In the genomic region with DNA sequence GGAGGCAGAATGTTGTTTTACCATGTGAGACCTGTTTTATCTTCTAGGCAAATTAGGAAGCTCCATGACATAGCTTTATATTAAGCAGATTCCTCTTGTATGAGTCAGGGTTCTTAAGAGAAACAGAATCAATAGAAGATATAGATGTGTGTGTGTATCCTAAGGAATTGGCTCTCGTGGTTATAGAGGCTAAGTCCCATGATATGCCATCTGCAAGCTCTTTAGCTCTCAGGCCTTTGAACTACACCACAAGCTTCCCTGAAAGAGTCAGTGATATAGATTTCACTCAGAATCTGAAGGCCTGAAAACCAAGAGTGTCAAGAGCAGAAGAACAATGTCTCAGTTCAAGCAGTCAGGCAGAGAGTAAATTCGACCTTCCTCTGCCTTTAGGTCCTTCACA, we compare ENCODE assay signal across 30 cellular contexts.
A peak's percentile ranks its signal among the peaks of the same experiment; 100 is the strongest.
DNase-seq lines count a peak whose midpoint lies in the region; ATAC-seq, FAIRE-seq and TF ChIP-seq lines count a peak whose summit lies in the region.
"Had no signal": no experiment of that assay in that cellular context is flagged by ENCODE, and none has a peak within 500 bp of the region (broad histone marks: within the 10 kb centered on the region; RNA-seq: fewer than 3 reads in every experiment).

No MANE protein-coding gene starts in this region.

- H3K27ac ChIP-seq in mammary epithelial cell (ENCODE audit: insufficient read depth, low read depth, low read length) (no peak overlapping the region), breast epithelium (no peak overlapping the region), astrocyte (ENCODE audit: low read depth, low read length) (no peak overlapping the region), foreskin keratinocyte (no peak overlapping the region)
- H3K27ac ChIP-seq: heart right ventricle, prostate gland, sigmoid colon, thoracic aorta had no signal

- H3K27ac Mint-ChIP-seq in astrocyte (ENCODE audit: unreplicated experiment): peak overlapping the region; percentile 87
- H3K27ac Mint-ChIP-seq: activated CD4-positive, alpha-beta memory T cell treated with anti-CD3 and anti-CD28 coated beads, Interleukin-2, amount 10 ng/mL, durations not matched to agents 7 days and 5 days; activated naive CD4-positive, alpha-beta T cell treated with anti-CD3 and anti-CD28 coated beads, Interleukin-2, amount 50 U/mL, for 24 hours; activated T-helper 17 cell treated with anti-CD3 and anti-CD28 coated beads, Interleukin-2, amount 50 U/mL, for 72 hours; CD4-positive, alpha-beta T cell; dendritic cell treated with granulocyte-macrophage colony-stimulating factor and Interleukin-4, amounts not matched to agents 40 ng/mL and 50 ng/mL, for 4 days had no signal

- H3K27me3 ChIP-seq in mammary epithelial cell (ENCODE audit: insufficient read depth, low read length) (no peaks in the 10 kb centered on the region), breast epithelium (no peaks in the 10 kb centered on the region), astrocyte (ENCODE audit: insufficient read depth, low read length) (no peaks in the 10 kb centered on the region), foreskin keratinocyte (no peaks in the 10 kb centered on the region), H7 (ENCODE audit: control insufficient read depth, insufficient read depth, low read length) (no peaks in the 10 kb centered on the region)
- H3K27me3 ChIP-seq: heart right ventricle, sigmoid colon had no signal

- in situ Hi-C loops in mammary epithelial cell (cut with MboI; ENCODE audit: low sequenced_read_pairs in 2 of 2): no loop called here

- DNase-seq in mammary epithelial cell (peak; percentile 21), breast epithelium (ENCODE audit: low spot score in 2 of 2) (no peak), astrocyte (ENCODE audit: low read depth) (peak; percentile 51), foreskin keratinocyte (peak in 1 of 2 donors; percentile 58), cerebellar nuclear complex (lab: John Stamatoyannopoulos, UW) (no peak), H7 (no peak), hepatic stellate cell (ENCODE audit: low spot score) (no peak), NCI-H187 (lab: John Stamatoyannopoulos, UW) (no peak)
- DNase-seq: 8988T; activated CD4-positive, alpha-beta memory T cell treated with anti-CD3 and anti-CD28 coated beads, Interleukin-2, amount 10 ng/mL, durations not matched to agents 7 days and 5 days; activated CD4-positive, alpha-beta T cell treated with anti-CD3 and anti-CD28 coated beads for 1 hour; activated CD8-positive, alpha-beta memory T cell treated with anti-CD3 and anti-CD28 coated beads, Interleukin-2, amount 50 U/mL, for 48 hours; AML-193; caudate nucleus; CD4-positive, alpha-beta T cell; GF-D8; heart right ventricle; NCI-H1105; NCI-H1930; NCI-H226; sigmoid colon; stimulated activated naive CD4-positive, alpha-beta T cell treated with Interleukin-2 at 50 U/mL for 16 hours had no signal

- H3K36me3 ChIP-seq in mammary epithelial cell (ENCODE audit: insufficient read depth, low read length): no peaks in the 10 kb centered on the region
- H3K36me3 ChIP-seq in breast epithelium: no peaks in the 10 kb centered on the region
- H3K36me3 ChIP-seq in astrocyte (ENCODE audit: insufficient read depth, low read length): no peaks in the 10 kb centered on the region
- no peaks in the 10 kb centered on the region for H3K36me3 ChIP-seq in H7 (replicated peaks; ENCODE audit: control insufficient read depth, insufficient read depth, low read length)
- H3K36me3 ChIP-seq: heart right ventricle, prostate gland, sigmoid colon, thoracic aorta had no signal

- H4K20me1 ChIP-seq in mammary epithelial cell (ENCODE audit: insufficient read depth, low read length) (no peaks in the 10 kb centered on the region), astrocyte (ENCODE audit: insufficient read depth, low read length) (no peaks in the 10 kb centered on the region)

- no TSS peak for BruUV-seq in mammary epithelial cell (replicated peaks; lab: Mats Ljungman, UMichigan)

- H3K9ac ChIP-seq in mammary epithelial cell (ENCODE audit: insufficient read depth, low read length): no peak overlapping the region
- H3K9ac ChIP-seq in astrocyte (ENCODE audit: low read length): no peak overlapping the region

- H3K4me1 ChIP-seq in mammary epithelial cell (ENCODE audit: insufficient read depth, low read length) (peaks cover 8% of the 10 kb centered on the region), breast epithelium (no peaks in the 10 kb centered on the region), astrocyte (ENCODE audit: insufficient read depth, low read length) (no peaks in the 10 kb centered on the region), foreskin keratinocyte (peaks cover 4% of the 10 kb centered on the region)
- H3K4me1 ChIP-seq: prostate gland, sigmoid colon had no signal

- H3K4me1 Mint-ChIP-seq in astrocyte (ENCODE audit: low read depth, unreplicated experiment): peaks cover 21% of the 10 kb centered on the region
- H3K4me1 Mint-ChIP-seq: activated CD4-positive, alpha-beta memory T cell treated with anti-CD3 and anti-CD28 coated beads, Interleukin-2, amount 10 ng/mL, durations not matched to agents 7 days and 5 days; activated naive CD4-positive, alpha-beta T cell treated with anti-CD3 and anti-CD28 coated beads, Interleukin-2, amount 50 U/mL, for 24 hours; activated T-helper 17 cell treated with anti-CD3 and anti-CD28 coated beads, Interleukin-2, amount 50 U/mL, for 72 hours had no signal

- WGBS in mammary epithelial cell (ENCODE audit: low coverage, missing lambda C conversion rate): 90% methylated on average over 2 of the region's 2 CpGs

- H3K4me2 ChIP-seq in mammary epithelial cell (ENCODE audit: insufficient read depth, low read depth, low read length) (no peak overlapping the region), astrocyte (ENCODE audit: low read length) (no peak overlapping the region)

- H3K79me2 ChIP-seq in mammary epithelial cell (ENCODE audit: insufficient read depth, low read length): no peaks in the 10 kb centered on the region
- no peaks in the 10 kb centered on the region for H3K79me2 ChIP-seq in astrocyte (ENCODE audit: insufficient read depth, low read length)

- H2AFZ ChIP-seq in mammary epithelial cell (ENCODE audit: low read depth, low read length) (no peak overlapping the region), astrocyte (ENCODE audit: low read depth, low read length) (no peak overlapping the region)

- H3K36me3 Mint-ChIP-seq in astrocyte (ENCODE audit: low read depth, unreplicated experiment): no peaks in the 10 kb centered on the region
- H3K36me3 Mint-ChIP-seq: activated naive CD4-positive, alpha-beta T cell treated with anti-CD3 and anti-CD28 coated beads, Interleukin-2, amount 50 U/mL, for 24 hours had no signal

- intact Hi-C loops in mammary epithelial cell (cut with micrococcal nuclease) (no loop called here), breast epithelium (cut with DNase I; ENCODE audit: low total_unique reads) (no loop called here)

- dilution Hi-C loops in mammary epithelial cell (cut with HindIII; ENCODE audit: low sequenced_read_pairs): no loop called here

- no peak overlapping the region for H3K4me3 ChIP-seq in mammary epithelial cell (replicated peaks in 1 of 3; ENCODE audit: insufficient read depth in 1 of 3, low read depth in 2 of 3, low read length in 3 of 3)
- no peak overlapping the region for H3K4me3 ChIP-seq in breast epithelium
- no peak overlapping the region for H3K4me3 ChIP-seq in astrocyte (ENCODE audit: insufficient read depth, low read depth, low read length)
- H3K4me3 ChIP-seq in H7 (ENCODE audit: insufficient read depth, low read depth, low read length): no peak overlapping the region
- H3K4me3 ChIP-seq: heart right ventricle, prostate gland, sigmoid colon, thoracic aorta had no signal

- peak; percentile 28 for ATAC-seq in foreskin keratinocyte
- ATAC-seq: activated T-helper 17 cell treated with anti-CD3 and anti-CD28 coated beads, Interleukin-2, amount 50 U/mL, for 72 hours; heart right ventricle had no signal

- CTCF ChIA-PET in mammary epithelial cell (lab: Charles Lee; ENCODE audit: low non-redundant PET): no interaction called here

- no peaks in the 10 kb centered on the region for H3K9me3 ChIP-seq in mammary epithelial cell (replicated peaks; ENCODE audit: insufficient read depth, low read length)
- H3K9me3 ChIP-seq in breast epithelium: no peaks in the 10 kb centered on the region
- no peaks in the 10 kb centered on the region for H3K9me3 ChIP-seq in astrocyte (ENCODE audit: insufficient read depth, low read depth, low read length)
- H3K9me3 ChIP-seq: prostate gland, sigmoid colon, thoracic aorta had no signal

- H3K4me3 Mint-ChIP-seq in astrocyte (ENCODE audit: unreplicated experiment): no peak overlapping the region
- H3K4me3 Mint-ChIP-seq: activated CD4-positive, alpha-beta memory T cell treated with anti-CD3 and anti-CD28 coated beads, Interleukin-2, amount 10 ng/mL, durations not matched to agents 7 days and 5 days; activated naive CD4-positive, alpha-beta T cell treated with anti-CD3 and anti-CD28 coated beads, Interleukin-2, amount 50 U/mL, for 24 hours; activated T-helper 17 cell treated with anti-CD3 and anti-CD28 coated beads, Interleukin-2, amount 50 U/mL, for 72 hours; CD4-positive, alpha-beta T cell; dendritic cell treated with granulocyte-macrophage colony-stimulating factor and Interleukin-4, amounts not matched to agents 40 ng/mL and 50 ng/mL, for 4 days had no signal

- no peaks in the 10 kb centered on the region for H3K27me3 Mint-ChIP-seq in astrocyte (ENCODE audit: low read depth, unreplicated experiment)
- H3K27me3 Mint-ChIP-seq: activated CD4-positive, alpha-beta memory T cell treated with anti-CD3 and anti-CD28 coated beads, Interleukin-2, amount 10 ng/mL, durations not matched to agents 7 days and 5 days; activated T-helper 17 cell treated with anti-CD3 and anti-CD28 coated beads, Interleukin-2, amount 50 U/mL, for 72 hours; CD4-positive, alpha-beta T cell had no signal

- TF ChIP-seq CTCF in mammary epithelial cell (conservative IDR thresholded peaks at IDR 0.05 in 1 of 2, IDR thresholded peaks at IDR 0.05 in 1 of 2; ENCODE audit: extremely low read depth in 1 of 2, insufficient read depth in 1 of 2, low read depth in 1 of 2, low read length in 2 of 2) (no peak), breast epithelium (IDR thresholded peaks at IDR 0.05) (no peak), astrocyte (IDR thresholded peaks at IDR 0.05; ENCODE audit: insufficient read depth, low read depth, low read length) (no peak), foreskin keratinocyte (conservative IDR thresholded peaks at IDR 0.05) (no peak)

- FAIRE-seq in astrocyte (lab: Jason Lieb, UNC): no peak
- FAIRE-seq: endometrium, GM19239, H54 had no signal

- H3K9me3 Mint-ChIP-seq in astrocyte (ENCODE audit: unreplicated experiment): peaks cover 2% of the 10 kb centered on the region

- TF ChIP-seq POLR2A in breast epithelium (IDR thresholded peaks at IDR 0.05): no peak

Comparison
In these comparisons a context has a peak if more than half of its experiments do, and no peak if none do; other contexts are left out.
1. DNase-seq: peak in mammary epithelial cell (single experiment) and astrocyte (single experiment); none in breast epithelium (0 of 2), cerebellar nuclear complex (0 of 2), H7 (single experiment), hepatic stellate cell (single experiment) and NCI-H187 (0 of 2).